ENCODE assay signal across 9 cellular contexts in genomic region chr1:67214420-67215174, GRCh38. TPM values are rescaled to one million over a fixed set of nuclear protein-coding genes. Genes with fewer than 3 reads are reported as not detected.
DNase-seq lines count a peak whose midpoint lies in the region; ATAC-seq lines count a peak whose summit lies in the region.
"Had no signal": no experiment of that assay in that cellular context is flagged by ENCODE, and none has a peak within 500 bp of the region (broad histone marks: within the 10 kb centered on the region; RNA-seq: fewer than 3 reads in every experiment).

No MANE protein-coding gene starts in this region.

- H3K36me3 ChIP-seq in Karpas-422 (ENCODE audit: insufficient read depth, low read length): no peaks in the 10 kb centered on the region

- H3K4me3 Mint-ChIP-seq in activated CD4-positive, alpha-beta T cell treated with anti-CD3 and anti-CD28 coated beads for 36 hours: no peak overlapping the region
- H3K4me3 Mint-ChIP-seq in immature natural killer cell: no peak overlapping the region

- no peaks in the 10 kb centered on the region for H3K27me3 Mint-ChIP-seq in activated CD4-positive, alpha-beta T cell treated with anti-CD3 and anti-CD28 coated beads for 36 hours
- no peaks in the 10 kb centered on the region for H3K27me3 Mint-ChIP-seq in immature natural killer cell (ENCODE audit: low read depth in 3 of 3)

- no peaks in the 10 kb centered on the region for H4K20me1 ChIP-seq in Karpas-422 (ENCODE audit: insufficient read depth, low read depth, low read length)

- peaks cover 10% of the 10 kb centered on the region for H3K4me1 ChIP-seq in Karpas-422 (ENCODE audit: low read length)

- H3K4me3 ChIP-seq in Karpas-422 (ENCODE audit: low read length): no peak overlapping the region

- no peak overlapping the region for H2AFZ ChIP-seq in Karpas-422 (ENCODE audit: low read length)

- ATAC-seq in activated CD4-positive, alpha-beta T cell treated with anti-CD3 and anti-CD28 coated beads for 36 hours: peak; percentile 48
- ATAC-seq in GM21723 (IDR thresholded peaks at IDR 0.05; ENCODE audit: unreplicated experiment): peak; percentile 75
- ATAC-seq: left colon had no signal

- H3K9me3 ChIP-seq in Karpas-422 (ENCODE audit: low read length): no peaks in the 10 kb centered on the region

- no peak overlapping the region for H3K27ac ChIP-seq in Karpas-422 (ENCODE audit: low read length)

- no peak overlapping the region for H3K4me2 ChIP-seq in Karpas-422 (ENCODE audit: low read depth, low read length, poor library complexity, severe bottlenecking)

- no peaks in the 10 kb centered on the region for H3K36me3 Mint-ChIP-seq in activated CD4-positive, alpha-beta T cell treated with anti-CD3 and anti-CD28 coated beads for 36 hours (ENCODE audit: low read depth)
- H3K36me3 Mint-ChIP-seq in immature natural killer cell: no peaks in the 10 kb centered on the region

- H3K79me2 ChIP-seq in Karpas-422 (ENCODE audit: low read length): no peaks in the 10 kb centered on the region

- no peaks in the 10 kb centered on the region for H3K9me3 Mint-ChIP-seq in activated CD4-positive, alpha-beta T cell treated with anti-CD3 and anti-CD28 coated beads for 36 hours (ENCODE audit: low read depth)
- no peaks in the 10 kb centered on the region for H3K9me3 Mint-ChIP-seq in immature natural killer cell

- CTCF ChIA-PET in activated CD4-positive, alpha-beta T cell treated with anti-CD3 and anti-CD28 coated beads for 36 hours (lab: Charles Lee): interaction anchor here (0.6 to 8.8 kb wide), 57 partner anchors 8 to 315 kb away, joined by 3 to 153 read pairs (median 5); partner anchors contain the start of genes IL23R and SLC35D1

- H3K9me2 ChIP-seq in Karpas-422 (replicated peaks; ENCODE audit: insufficient read depth, low read length): no peaks in the 10 kb centered on the region

- peaks cover 46% of the 10 kb centered on the region for H3K4me1 Mint-ChIP-seq in activated CD4-positive, alpha-beta T cell treated with anti-CD3 and anti-CD28 coated beads for 36 hours
- peaks cover 14 to 29% of the 10 kb centered on the region in 2 donors for H3K4me1 Mint-ChIP-seq in immature natural killer cell

- intact Hi-C loops in activated CD4-positive, alpha-beta T cell treated with anti-CD3 and anti-CD28 coated beads for 36 hours (cut with DNase I, micrococcal nuclease): loop anchor here (1.0 to 5.0 kb wide), 3 partner anchors 18 to 286 kb away; partner anchors contain the start of gene SLC35D1 (in 1 of the 2)

- no peaks in the 10 kb centered on the region for H3K27me3 ChIP-seq in Karpas-422 (ENCODE audit: low read length)

- peak; percentile 75 for DNase-seq in activated CD4-positive, alpha-beta T cell treated with anti-CD3 and anti-CD28 coated beads for 36 hours
- no peak for DNase-seq in activated CD4-positive, alpha-beta T cell treated with anti-CD3 and anti-CD28 coated beads for 1 hour
- DNase-seq in Karpas-422: peak; percentile 72
- DNase-seq in activated T-cell treated with anti-CD3 and anti-CD28 coated beads, Interleukin-2, amount 50 U/mL, for 48 hours: peak; percentile 57 to 61
- DNase-seq in immature natural killer cell: peak; percentile 53 to 58 (median 57)
- DNase-seq in stimulated activated naive CD4-positive, alpha-beta T cell (lab: John Stamatoyannopoulos, UW): peak in 4 of 6 experiments; percentile 6 to 56 (median 32)
- DNase-seq in NCI-H1092 treated with DMSO at 0.1 percent for 48 hours (lab: John Stamatoyannopoulos, UW): no peak

- POLR2A ChIA-PET in activated CD4-positive, alpha-beta T cell treated with anti-CD3 and anti-CD28 coated beads for 36 hours (lab: Charles Lee): interaction anchor here (0.7 kb wide), 1 partner anchor 179 kb away, joined by 3 read pairs; no protein-coding TSS in a partner anchor

- H3K27ac Mint-ChIP-seq in activated CD4-positive, alpha-beta T cell treated with anti-CD3 and anti-CD28 coated beads for 36 hours: peak overlapping the region; percentile 19
- peak overlapping the region in 2 of 6 donors; percentile 50 to 81 for H3K27ac Mint-ChIP-seq in immature natural killer cell

- H3K9ac ChIP-seq in Karpas-422 (ENCODE audit: low read length): no peak overlapping the region

RNA-seq across cellular contexts. Expression of gene IL23R, which starts 48.3 kb away (rescaled TPM):
- total RNA-seq in activated CD4-positive, alpha-beta T cell treated with anti-CD3 and anti-CD28 coated beads for 36 hours: 1 to 10 TPM; 7.1 to 9.3 TPM
- total RNA-seq in Karpas-422 (2014; rRNA removed; shearing (Covaris generic); ENCODE audit: low replicate concordance): 0.45 TPM in 1 of 2 replicates, not detected in the other
- polyA plus RNA-seq in immature natural killer cell: 1 to 10 TPM in 1 of 3 donors, under 1 TPM in 2; 0.12 to 1.4 (median 0.23) TPM

Comparison
In these comparisons a context has a peak if more than half of its experiments do, and no peak if none do; other contexts are left out.
1. DNase-seq: peak in activated CD4-positive, alpha-beta T cell treated with anti-CD3 and anti-CD28 coated beads for 36 hours (single experiment), Karpas-422 (single experiment), activated T-cell treated with anti-CD3 and anti-CD28 coated beads, Interleukin-2, amount 50 U/mL, for 48 hours (2 of 2), immature natural killer cell (3 of 3) and stimulated activated naive CD4-positive, alpha-beta T cell (4 of 6); none in activated CD4-positive, alpha-beta T cell treated with anti-CD3 and anti-CD28 coated beads for 1 hour (single experiment) and NCI-H1092 treated with DMSO at 0.1 percent for 48 hours (single experiment).